ENCODE assay signal across 31 cellular contexts in genomic region chr9:97859346-97859745, GRCh38. TPM values are rescaled to one million over a fixed set of nuclear protein-coding genes. Genes with fewer than 3 reads are reported as not detected.
DNase-seq lines count a peak whose midpoint lies in the region; ATAC-seq, FAIRE-seq and TF ChIP-seq lines count a peak whose summit lies in the region.
"Had no signal": no experiment of that assay in that cellular context is flagged by ENCODE, and none has a peak within 500 bp of the region (broad histone marks: within the 10 kb centered on the region; RNA-seq: fewer than 3 reads in every experiment).

No MANE protein-coding gene starts in this region.

- H3K36me3 ChIP-seq in bronchial epithelial cell (ENCODE audit: control insufficient read depth, insufficient read depth, low read length) (no peaks in the 10 kb centered on the region), iPS-15b (ENCODE audit: control insufficient read depth, insufficient read depth, low read length) (no peaks in the 10 kb centered on the region)
- H3K36me3 ChIP-seq in CD4-positive, alpha-beta memory T cell (ENCODE audit: insufficient read depth, low read length): no peaks in the 10 kb centered on the region
- H3K36me3 ChIP-seq: BE2C had no signal

- POLR2A ChIA-PET in activated CD8-positive, alpha-beta T cell treated with anti-CD3 and anti-CD28 coated beads for 36 hours (lab: Charles Lee): no interaction called here
- POLR2A ChIA-PET in activated CD8-positive, alpha-beta T cell treated with anti-CD3 and anti-CD28 coated beads, Interleukin-2, amount 10 ng/mL, durations not matched to agents 7 days and 5 days (lab: Charles Lee): interaction anchor here (1.0 kb wide), 1 partner anchor 12 kb away, joined by 3 read pairs; no protein-coding TSS in a partner anchor
- POLR2A ChIA-PET in CD4-positive, alpha-beta memory T cell (lab: Charles Lee; ENCODE audit: partially characterized antibody): no interaction called here

- no peaks in the 10 kb centered on the region for H3K36me3 Mint-ChIP-seq in activated CD8-positive, alpha-beta T cell treated with anti-CD3 and anti-CD28 coated beads for 36 hours (ENCODE audit: low read depth)
- H3K36me3 Mint-ChIP-seq in activated CD8-positive, alpha-beta T cell treated with anti-CD3 and anti-CD28 coated beads, Interleukin-2, amount 10 ng/mL, durations not matched to agents 7 days and 5 days (ENCODE audit: low read depth): peaks cover 2% of the 10 kb centered on the region
- peaks cover 34% of the 10 kb centered on the region for H3K36me3 Mint-ChIP-seq in HFFc6 (ENCODE audit: low read depth)
- peaks cover 1 to 4% of the 10 kb centered on the region in 2 donors for H3K36me3 Mint-ChIP-seq in CD4-positive, alpha-beta memory T cell
- H3K36me3 Mint-ChIP-seq: CD4-positive, CD25-positive, alpha-beta regulatory T cell; CD8-positive, alpha-beta T cell had no signal

- H3K4me3 ChIP-seq in bronchial epithelial cell (ENCODE audit: low read depth, low read length) (no peak overlapping the region), iPS-15b (ENCODE audit: low read depth, low read length) (peak overlapping the region; percentile 8)
- no peak overlapping the region for H3K4me3 ChIP-seq in CD4-positive, alpha-beta memory T cell (ENCODE audit: low read length in 2 of 2)
- H3K4me3 ChIP-seq: BLaER1, GM12878 had no signal

- H3K4me1 ChIP-seq in iPS-15b (ENCODE audit: control insufficient read depth, insufficient read depth, low read length): peaks cover 2% of the 10 kb centered on the region
- H3K4me1 ChIP-seq in CD4-positive, alpha-beta memory T cell (ENCODE audit: insufficient read depth, low read length): peaks cover 19% of the 10 kb centered on the region
- H3K4me1 ChIP-seq: BE2C, BLaER1, Caco-2 had no signal

- no peaks in the 10 kb centered on the region for H3K9me3 Mint-ChIP-seq in activated CD8-positive, alpha-beta T cell treated with anti-CD3 and anti-CD28 coated beads for 36 hours
- H3K9me3 Mint-ChIP-seq in activated CD8-positive, alpha-beta T cell treated with anti-CD3 and anti-CD28 coated beads, Interleukin-2, amount 10 ng/mL, durations not matched to agents 7 days and 5 days (ENCODE audit: insufficient read depth): no peaks in the 10 kb centered on the region
- H3K9me3 Mint-ChIP-seq in HFFc6: peaks cover 4% of the 10 kb centered on the region; the same call in 1 of the 2 replicates
- H3K9me3 Mint-ChIP-seq in CD4-positive, alpha-beta memory T cell: peaks cover 0 to 4% (median 1%) of the 10 kb centered on the region in 8 donors
- H3K9me3 Mint-ChIP-seq: CD8-positive, alpha-beta T cell had no signal

- CTCF ChIA-PET in activated CD8-positive, alpha-beta T cell treated with anti-CD3 and anti-CD28 coated beads for 36 hours (lab: Charles Lee): interaction anchor here (0.7 to 1.9 kb wide), 4 partner anchors 11 to 42 kb away, joined by 3 to 7 read pairs (median 5); no protein-coding TSS in a partner anchor
- CTCF ChIA-PET in activated CD8-positive, alpha-beta T cell treated with anti-CD3 and anti-CD28 coated beads, Interleukin-2, amount 10 ng/mL, durations not matched to agents 7 days and 5 days (lab: Charles Lee): interaction anchor here (1.1 to 1.9 kb wide), 3 partner anchors 13 to 42 kb away, joined by 3 to 15 read pairs (median 9); no protein-coding TSS in a partner anchor
- CTCF ChIA-PET in CD4-positive, alpha-beta memory T cell (lab: Charles Lee; ENCODE audit: partially characterized antibody): interaction anchor here (1.1 kb wide), 1 partner anchor 10 kb away, joined by 3 read pairs; no protein-coding TSS in a partner anchor

- H3K9ac ChIP-seq in iPS-15b (ENCODE audit: low read depth, low read length): no peak overlapping the region
- H3K9ac ChIP-seq: BLaER1 had no signal

- peak; percentile 13 for ATAC-seq in activated CD8-positive, alpha-beta T cell treated with anti-CD3 and anti-CD28 coated beads for 36 hours
- no peak for ATAC-seq in activated CD8-positive, alpha-beta T cell treated with anti-CD3 and anti-CD28 coated beads, Interleukin-2, amount 10 ng/mL, durations not matched to agents 7 days and 5 days
- ATAC-seq: CD8-positive, alpha-beta T cell; GM12878 had no signal

- no peak overlapping the region for H3K27ac ChIP-seq in CD4-positive, alpha-beta memory T cell (ENCODE audit: low read depth, low read length)
- H3K27ac ChIP-seq: BLaER1 had no signal

- H3K4me3 Mint-ChIP-seq in activated CD8-positive, alpha-beta T cell treated with anti-CD3 and anti-CD28 coated beads for 36 hours: no peak overlapping the region
- no peak overlapping the region for H3K4me3 Mint-ChIP-seq in activated CD8-positive, alpha-beta T cell treated with anti-CD3 and anti-CD28 coated beads, Interleukin-2, amount 10 ng/mL, durations not matched to agents 7 days and 5 days
- H3K4me3 Mint-ChIP-seq in HFFc6: peak overlapping the region; percentile 89; the same call in 1 of the 2 replicates
- no peak overlapping the region for H3K4me3 Mint-ChIP-seq in CD4-positive, alpha-beta memory T cell
- H3K4me3 Mint-ChIP-seq: CD4-positive, CD25-positive, alpha-beta regulatory T cell; CD8-positive, alpha-beta T cell had no signal

- H3K4me1 Mint-ChIP-seq in activated CD8-positive, alpha-beta T cell treated with anti-CD3 and anti-CD28 coated beads for 36 hours (ENCODE audit: low read depth): peaks cover 16% of the 10 kb centered on the region
- peaks cover 19% of the 10 kb centered on the region for H3K4me1 Mint-ChIP-seq in activated CD8-positive, alpha-beta T cell treated with anti-CD3 and anti-CD28 coated beads, Interleukin-2, amount 10 ng/mL, durations not matched to agents 7 days and 5 days (ENCODE audit: low read depth)
- peaks cover 68% of the 10 kb centered on the region for H3K4me1 Mint-ChIP-seq in HFFc6 (ENCODE audit: low read depth)
- H3K4me1 Mint-ChIP-seq in CD4-positive, alpha-beta memory T cell: peaks cover 9 to 28% (median 16%) of the 10 kb centered on the region in 4 donors

- FAIRE-seq in bronchial epithelial cell (lab: Jason Lieb, UNC): peak; percentile 60
- FAIRE-seq: A204.1, GM12878, GM12892, GM18507 had no signal

- no peak overlapping the region for H3K27ac Mint-ChIP-seq in activated CD8-positive, alpha-beta T cell treated with anti-CD3 and anti-CD28 coated beads for 36 hours
- H3K27ac Mint-ChIP-seq in activated CD8-positive, alpha-beta T cell treated with anti-CD3 and anti-CD28 coated beads, Interleukin-2, amount 10 ng/mL, durations not matched to agents 7 days and 5 days: no peak overlapping the region
- H3K27ac Mint-ChIP-seq in HFFc6: peak overlapping the region; percentile 42; the same call in 1 of the 2 replicates
- H3K27ac Mint-ChIP-seq in CD4-positive, alpha-beta memory T cell: no peak overlapping the region
- H3K27ac Mint-ChIP-seq: CD4-positive, CD25-positive, alpha-beta regulatory T cell; CD8-positive, alpha-beta T cell had no signal

- TF ChIP-seq CTCF in activated CD8-positive, alpha-beta T cell treated with anti-CD3 and anti-CD28 coated beads for 36 hours (IDR thresholded peaks at IDR 0.05): no peak
- TF ChIP-seq CTCF in HFFc6 (IDR thresholded peaks at IDR 0.05) (no peak), bronchial epithelial cell (IDR thresholded peaks at IDR 0.05; ENCODE audit: insufficient read depth, low read length, severe bottlenecking) (no peak)

- H3K27me3 ChIP-seq in bronchial epithelial cell (ENCODE audit: control insufficient read depth, insufficient read depth, low read length): peaks cover 29% of the 10 kb centered on the region
- H3K27me3 ChIP-seq in iPS-15b (ENCODE audit: control insufficient read depth, insufficient read depth, low read length): peaks cover 99% of the 10 kb centered on the region
- peaks cover 47% of the 10 kb centered on the region for H3K27me3 ChIP-seq in CD4-positive, alpha-beta memory T cell (ENCODE audit: insufficient read depth, low read length)

- no peaks in the 10 kb centered on the region for H3K9me3 ChIP-seq in iPS-15b (ENCODE audit: control insufficient read depth, insufficient read depth, low read length)
- no peaks in the 10 kb centered on the region for H3K9me3 ChIP-seq in CD4-positive, alpha-beta memory T cell (ENCODE audit: control insufficient read depth in 1 of 2, low read length in 2 of 2)
- H3K9me3 ChIP-seq: BE2C, Caco-2 had no signal

- no peak for DNase-seq in activated CD8-positive, alpha-beta T cell treated with anti-CD3 and anti-CD28 coated beads for 36 hours
- no peak for DNase-seq in activated CD8-positive, alpha-beta T cell treated with anti-CD3 and anti-CD28 coated beads, Interleukin-2, amount 10 ng/mL, durations not matched to agents 7 days and 5 days
- no peak for DNase-seq in HFFc6
- DNase-seq in bronchial epithelial cell (ENCODE audit: low read depth): no peak
- no peak for DNase-seq in D341Med (ENCODE audit: low spot score)
- no peak for DNase-seq in CD4-positive, alpha-beta memory T cell
- no peak for DNase-seq in foreskin melanocyte
- DNase-seq: 8988T; ACHN; BE2C; C1 segment of cervical spinal cord; Caco-2; Calu3; CD4-positive, CD25-positive, alpha-beta regulatory T cell; CD8-positive, alpha-beta T cell; DMS 273 treated with DMSO at 0.1 percent for 48 hours; DMS153; DMS53; DMS79; DND-41; EL; GDM1 had no signal

- peaks cover 53% of the 10 kb centered on the region for H3K27me3 Mint-ChIP-seq in activated CD8-positive, alpha-beta T cell treated with anti-CD3 and anti-CD28 coated beads for 36 hours
- peaks cover 63% of the 10 kb centered on the region for H3K27me3 Mint-ChIP-seq in activated CD8-positive, alpha-beta T cell treated with anti-CD3 and anti-CD28 coated beads, Interleukin-2, amount 10 ng/mL, durations not matched to agents 7 days and 5 days (ENCODE audit: low read depth)
- H3K27me3 Mint-ChIP-seq in HFFc6 (ENCODE audit: insufficient read depth): peaks cover 39% of the 10 kb centered on the region
- H3K27me3 Mint-ChIP-seq in CD4-positive, alpha-beta memory T cell: peaks cover 52 to 74% of the 10 kb centered on the region in 2 donors

- intact Hi-C loops in activated CD8-positive, alpha-beta T cell treated with anti-CD3 and anti-CD28 coated beads for 36 hours (cut with micrococcal nuclease): no loop called here
- intact Hi-C loops in CD4-positive, alpha-beta memory T cell (cut with micrococcal nuclease): no loop called here

RNA-seq across cellular contexts. Expression of gene FOXE1, which starts 6.3 kb away (rescaled TPM):
- total RNA-seq in activated CD8-positive, alpha-beta T cell treated with anti-CD3 and anti-CD28 coated beads for 36 hours: under 1 TPM in 1 of 2 experiments, not detected in 1; 0.09 TPM
- total RNA-seq in activated CD8-positive, alpha-beta T cell treated with anti-CD3 and anti-CD28 coated beads, Interleukin-2, amount 10 ng/mL, durations not matched to agents 7 days and 5 days: under 1 TPM in 1 of 2 experiments, not detected in 1; 0.08 TPM
- 100 to 1,000 TPM in 4 of 6 experiments, 10 to 100 TPM in 2; 51.0 to 173 (median 158) TPM for total RNA-seq in HFFc6 (2021; fragmentation: NEBNext Ultra II Directional; extraction: Animal tissue kit (Norgen Biotek cat#: 25700))
- total RNA-seq in bronchial epithelial cell: 1.1 and 2.6 TPM in 2 replicates
- not detected for total RNA-seq in CD4-positive, alpha-beta memory T cell
- polyA plus RNA-seq in CD4-positive, alpha-beta memory T cell: not detected
- total RNA-seq: A673; Caco-2; CD4-positive, CD25-positive, alpha-beta regulatory T cell; G401; GM12878 had no signal
- polyA plus RNA-seq: CD14-positive monocyte; CD4-positive, CD25-positive, alpha-beta regulatory T cell; GM12878 had no signal

Comparison
In these comparisons a context has a peak if more than half of its experiments do, and no peak if none do; other contexts are left out.
1. RNA of gene FOXE1, which starts 6.3 kb away (total RNA-seq): 51.0 to 173 TPM in HFFc6; 1.1 to 2.6 TPM in bronchial epithelial cell, 0.09 TPM in activated CD8-positive, alpha-beta T cell treated with anti-CD3 and anti-CD28 coated beads for 36 hours, 0.08 TPM in activated CD8-positive, alpha-beta T cell treated with anti-CD3 and anti-CD28 coated beads, Interleukin-2, amount 10 ng/mL, durations not matched to agents 7 days and 5 days and not detected in CD4-positive, alpha-beta memory T cell; every median in the first group is over 10 times any median in the second.